20 cellular contexts compared by ENCODE assay signal in genomic region chr1:81877940-81878339, GRCh38.
A peak's percentile ranks its signal among the peaks of the same experiment; 100 is the strongest.
DNase-seq lines count a peak whose midpoint lies in the region; ATAC-seq and TF ChIP-seq lines count a peak whose summit lies in the region.
"Had no signal": no experiment of that assay in that cellular context is flagged by ENCODE, and none has a peak within 500 bp of the region (broad histone marks: within the 10 kb centered on the region; RNA-seq: fewer than 3 reads in every experiment).

No MANE protein-coding gene starts in this region.

- ATAC-seq in Right ventricle myocardium superior (ENCODE audit: poor library complexity) (peak; percentile 55), left cardiac atrium (no peak), left lung (peak; percentile 24), thoracic aorta (ENCODE audit: insufficient number of reproducible peaks, low FRiP score, low read depth) (no peak), GM18909 (IDR thresholded peaks at IDR 0.05; ENCODE audit: poor library complexity, unreplicated experiment) (no peak)
- ATAC-seq: natural killer cell treated with Interleukin-12 subunit alpha and Interleukin-12 subunit beta and Interleukin-15 and Interleukin-18, amount 100 ng/mL, for 72 hours had no signal

- H3K4me3 ChIP-seq in adipocyte (ENCODE audit: low read length): peak overlapping the region; percentile 24
- H3K4me3 ChIP-seq in left lung: no peak overlapping the region
- H3K4me3 ChIP-seq in thoracic aorta: peak overlapping the region; percentile 27
- H3K4me3 ChIP-seq: BLaER1, prostate gland, spleen had no signal

- no peaks in the 10 kb centered on the region for H3K36me3 ChIP-seq in adipocyte (ENCODE audit: control insufficient read depth, insufficient read depth, low read length, severe bottlenecking)
- H3K36me3 ChIP-seq in left lung: no peaks in the 10 kb centered on the region
- H3K36me3 ChIP-seq in thoracic aorta: no peaks in the 10 kb centered on the region
- H3K36me3 ChIP-seq: BLaER1, brain microvascular endothelial cell, prostate gland, spleen had no signal

- no peak for DNase-seq in Right ventricle myocardium superior
- no peak for DNase-seq in left cardiac atrium
- DNase-seq in adipocyte (ENCODE audit: low read depth): peak; percentile 20
- DNase-seq in left lung: no peak
- no peak for DNase-seq in thoracic aorta (ENCODE audit: low spot score)
- DNase-seq in SW480 (ENCODE audit: low spot score): no peak
- no peak for DNase-seq in activated gamma-delta T cell treated with Interleukin-2 at 50 U/mL for 16 hours
- DNase-seq: activated CD4-positive, alpha-beta T cell treated with anti-CD3 and anti-CD28 coated beads, Interleukin-2, amount 10 ng/mL, durations not matched to agents 24 days and 14 days; activated naive CD8-positive, alpha-beta T cell treated with anti-CD3 and anti-CD28 coated beads, Interleukin-2, amount 10 ng/mL, durations not matched to agents 7 days and 5 days; brain microvascular endothelial cell; HFFc6; midbrain; NCI-H2107; NCI-H524; spleen; stimulated activated CD4-positive, alpha-beta T cell treated with anti-CD3 and anti-CD28 coated beads, Interleukin-4, amount 100 ng/mL, for 4 hours had no signal

- H3K4me1 ChIP-seq in adipocyte (ENCODE audit: control insufficient read depth, insufficient read depth, low read length) (peaks cover 47% of the 10 kb centered on the region), left lung (peaks cover 19 to 22% of the 10 kb centered on the region in 2 donors), thoracic aorta (ENCODE audit: control insufficient read depth in 1 of 2, low read depth in 2 of 2) (peaks cover 24 to 66% of the 10 kb centered on the region in 2 donors)
- H3K4me1 ChIP-seq: BLaER1, prostate gland had no signal

- no peak overlapping the region for H3K9ac ChIP-seq in adipocyte (ENCODE audit: low read length)
- H3K9ac ChIP-seq: BLaER1 had no signal

- H3K27me3 ChIP-seq in adipocyte (replicated peaks; ENCODE audit: control insufficient read depth, insufficient read depth, low read length): no peaks in the 10 kb centered on the region
- H3K27me3 ChIP-seq in left lung: no peaks in the 10 kb centered on the region
- no peaks in the 10 kb centered on the region for H3K27me3 ChIP-seq in thoracic aorta (replicated peaks; ENCODE audit: insufficient read depth)
- H3K27me3 ChIP-seq: BLaER1, brain microvascular endothelial cell, spleen had no signal

- TF ChIP-seq CTCF in left lung (IDR thresholded peaks at IDR 0.05): no peak
- no peak for TF ChIP-seq CTCF in thoracic aorta (IDR thresholded peaks at IDR 0.05)

- H3K27ac ChIP-seq in left lung: peak overlapping the region in 1 of 2 donors; percentile 64
- H3K27ac ChIP-seq in thoracic aorta: no peak overlapping the region
- H3K27ac ChIP-seq: BLaER1, prostate gland had no signal

- H3K9me3 ChIP-seq in adipocyte (ENCODE audit: control insufficient read depth, low read length): no peaks in the 10 kb centered on the region
- no peaks in the 10 kb centered on the region for H3K9me3 ChIP-seq in left lung
- H3K9me3 ChIP-seq in thoracic aorta: no peaks in the 10 kb centered on the region
- H3K9me3 ChIP-seq: BLaER1, prostate gland, spleen had no signal

- intact Hi-C loops in Right ventricle myocardium superior (cut with DNase I) (no loop called here), left cardiac atrium (cut with DNase I) (no loop called here), left lung (cut with DNase I) (no loop called here)

Comparison
In these comparisons a context has a peak if more than half of its experiments do, and no peak if none do; other contexts are left out.
1. ATAC-seq: peak in Right ventricle myocardium superior (single experiment) and left lung (single experiment); none in left cardiac atrium (0 of 2), thoracic aorta (single experiment) and GM18909 (single experiment).
2. H3K4me3 ChIP-seq: peak in adipocyte (single experiment) and thoracic aorta (single experiment); none in left lung (0 of 2).